Comparison of ENCODE assay signal across 1 cellular context in genomic region chr12:28121433-28121832, GRCh38.
TF ChIP-seq lines count a peak whose summit lies in the region.

No MANE protein-coding gene starts in this region.

TF ChIP-seq in K562, 482 proteins besides CTCF, POLR2A, EP300 and RAD21 (continued from another document):
- TF ChIP-seq RNF219 (CRISPR knock-in tag; IDR thresholded peaks at IDR 0.05) (no peak), KAT7 (CRISPR knock-in tag; IDR thresholded peaks at IDR 0.05; ENCODE audit: borderline replicate concordance) (no peak)
TF ChIP-seq in K562: peak in this region for 0.
